ENCODE assay signal across 9 cellular contexts in genomic region chr20:300345-300744, GRCh38. TPM values are rescaled to one million over a fixed set of nuclear protein-coding genes. Genes with fewer than 3 reads are reported as not detected.
DNase-seq lines count a peak whose midpoint lies in the region; ATAC-seq and TF ChIP-seq lines count a peak whose summit lies in the region.
"Had no signal": no experiment of that assay in that cellular context is flagged by ENCODE, and none has a peak within 500 bp of the region (broad histone marks: within the 10 kb centered on the region; RNA-seq: fewer than 3 reads in every experiment).

No MANE protein-coding gene starts in this region.

- no peak for ATAC-seq in natural killer cell

- H3K4me1 ChIP-seq in Karpas-422 (ENCODE audit: low read length): peaks cover 25% of the 10 kb centered on the region
- peaks cover 29% of the 10 kb centered on the region for H3K4me1 ChIP-seq in effector memory CD4-positive, alpha-beta T cell (ENCODE audit: control insufficient read depth, insufficient read depth, low read length, poor library complexity, severe bottlenecking)

- H3K9ac ChIP-seq in Karpas-422 (ENCODE audit: low read length): no peak overlapping the region

- H3K4me3 Mint-ChIP-seq in CD14-positive monocyte (peak overlapping the region; percentile 28 to 36), brain (peak overlapping the region; percentile 97 to 100 (median 98)), natural killer cell (peak overlapping the region; percentile 36)

- DNase-seq in CD14-positive monocyte (ENCODE audit: low spot score) (no peak), Karpas-422 (peak; percentile 68), natural killer cell (no peak), NCI-H226 (no peak), SKM-1 treated with dmso at 0.1 percent for 144 hours (lab: John Stamatoyannopoulos, UW; ENCODE audit: unreplicated experiment) (no peak), NCI-H2081 treated with DMSO at 0.1 percent for 48 hours (lab: John Stamatoyannopoulos, UW) (no peak)
- DNase-seq in effector memory CD4-positive, alpha-beta T cell: no peak
- DNase-seq: activated CD4-positive, CD25-positive, alpha-beta regulatory T cell had no signal

- peak overlapping the region in 4 of 7 donors; percentile 55 to 81 (median 70) for H3K27ac Mint-ChIP-seq in CD14-positive monocyte
- peak overlapping the region; percentile 89 to 99 (median 97) for H3K27ac Mint-ChIP-seq in brain
- peak overlapping the region; percentile 96 to 100 for H3K27ac Mint-ChIP-seq in natural killer cell

- H3K9me3 Mint-ChIP-seq in CD14-positive monocyte: no peaks in the 10 kb centered on the region
- peaks cover 0 to 11% (median 0%) of the 10 kb centered on the region in 5 experiments for H3K9me3 Mint-ChIP-seq in brain
- H3K9me3 Mint-ChIP-seq in natural killer cell: no peaks in the 10 kb centered on the region

- no peak for TF ChIP-seq CTCF in CD14-positive monocyte (IDR thresholded peaks at IDR 0.05)
- no peak for TF ChIP-seq CTCF in brain (conservative IDR thresholded peaks at IDR 0.05)
- no peak for TF ChIP-seq CTCF in natural killer cell (IDR thresholded peaks at IDR 0.05)

- H3K4me3 ChIP-seq in Karpas-422 (ENCODE audit: low read length): no peak overlapping the region
- no peak overlapping the region for H3K4me3 ChIP-seq in effector memory CD4-positive, alpha-beta T cell (ENCODE audit: insufficient read depth, low read depth, low read length, poor library complexity, severe bottlenecking)

- H3K9me3 ChIP-seq in Karpas-422 (ENCODE audit: low read length): no peaks in the 10 kb centered on the region
- H3K9me3 ChIP-seq in effector memory CD4-positive, alpha-beta T cell (ENCODE audit: control insufficient read depth, low read length): no peaks in the 10 kb centered on the region

- H3K27me3 Mint-ChIP-seq in CD14-positive monocyte (ENCODE audit: low read depth in 3 of 3) (peaks cover 0 to 1% (median 0%) of the 10 kb centered on the region in 3 donors), brain (peaks cover 8% of the 10 kb centered on the region), natural killer cell (ENCODE audit: low read depth in 2 of 2) (no peaks in the 10 kb centered on the region)

- intact Hi-C loops in CD14-positive monocyte (cut with micrococcal nuclease): no loop called here
- intact Hi-C loops in natural killer cell (cut with micrococcal nuclease): no loop called here

- peaks cover 27% of the 10 kb centered on the region for H4K20me1 ChIP-seq in Karpas-422 (ENCODE audit: insufficient read depth, low read depth, low read length)

- peaks cover 21% of the 10 kb centered on the region for H3K79me2 ChIP-seq in Karpas-422 (ENCODE audit: low read length)

- H3K36me3 ChIP-seq in Karpas-422 (ENCODE audit: insufficient read depth, low read length): peaks cover 13% of the 10 kb centered on the region
- no peaks in the 10 kb centered on the region for H3K36me3 ChIP-seq in effector memory CD4-positive, alpha-beta T cell (ENCODE audit: control insufficient read depth, insufficient read depth, low read length)

- no peaks in the 10 kb centered on the region for H3K27me3 ChIP-seq in Karpas-422 (ENCODE audit: low read length)
- no peaks in the 10 kb centered on the region for H3K27me3 ChIP-seq in effector memory CD4-positive, alpha-beta T cell (replicated peaks; ENCODE audit: control insufficient read depth, insufficient read depth, low read length, poor library complexity, severe bottlenecking)

- H2AFZ ChIP-seq in Karpas-422 (ENCODE audit: low read length): no peak overlapping the region

- H3K9me2 ChIP-seq in Karpas-422 (replicated peaks; ENCODE audit: insufficient read depth, low read length): no peaks in the 10 kb centered on the region

- no peak overlapping the region for H3K27ac ChIP-seq in Karpas-422 (ENCODE audit: low read length)
- no peak overlapping the region for H3K27ac ChIP-seq in effector memory CD4-positive, alpha-beta T cell (ENCODE audit: insufficient read depth, low read length, poor library complexity, severe bottlenecking)

- peaks cover 16 to 21% of the 10 kb centered on the region in 2 donors for H3K36me3 Mint-ChIP-seq in CD14-positive monocyte
- peaks cover 15% of the 10 kb centered on the region for H3K36me3 Mint-ChIP-seq in brain
- H3K36me3 Mint-ChIP-seq in natural killer cell: no peaks in the 10 kb centered on the region

- peaks cover 48% of the 10 kb centered on the region for H3K4me1 Mint-ChIP-seq in CD14-positive monocyte
- H3K4me1 Mint-ChIP-seq in brain: peaks cover 59% of the 10 kb centered on the region
- peaks cover 39 to 54% of the 10 kb centered on the region in 2 donors for H3K4me1 Mint-ChIP-seq in natural killer cell

- H3K4me2 ChIP-seq in Karpas-422 (ENCODE audit: low read depth, low read length, poor library complexity, severe bottlenecking): peak overlapping the region; percentile 85

RNA-seq across cellular contexts. Expression of gene ZCCHC3, which starts 3.0 kb away (rescaled TPM):
- polyA plus RNA-seq in CD14-positive monocyte (1 to 10 TPM; 4.5 to 5.6 TPM), brain (ENCODE audit: insufficient read depth, low read depth, low replicate concordance) (19.7 TPM)
- 20.6 and 22.2 TPM in 2 replicates for total RNA-seq in Karpas-422 (2014; rRNA removed; shearing (Covaris generic); ENCODE audit: low replicate concordance)
- total RNA-seq in natural killer cell: 10 to 100 TPM; 19.2 to 24.0 (median 20.6) TPM

RNA-seq across cellular contexts. Expression of gene C20orf96, which starts 9.8 kb away (rescaled TPM):
- polyA plus RNA-seq in CD14-positive monocyte (under 1 TPM; 0.28 to 0.88 TPM), brain (ENCODE audit: insufficient read depth, low read depth, low replicate concordance) (17.3 TPM)
- 1.8 and 2.0 TPM in 2 replicates for total RNA-seq in Karpas-422 (2014; rRNA removed; shearing (Covaris generic); ENCODE audit: low replicate concordance)
- total RNA-seq in natural killer cell: 1 to 10 TPM; 3.8 to 4.3 (median 4.1) TPM

RNA-seq across cellular contexts. Expression of gene SOX12, which starts 25.0 kb away (rescaled TPM):
- polyA plus RNA-seq in CD14-positive monocyte (under 1 TPM; 0.03 to 0.12 TPM), brain (ENCODE audit: insufficient read depth, low read depth, low replicate concordance) (38.3 TPM)
- total RNA-seq in Karpas-422 (2014; rRNA removed; shearing (Covaris generic); ENCODE audit: low replicate concordance): 8.3 and 18.0 TPM in 2 replicates
- 1 to 10 TPM; 2.3 to 4.6 (median 2.9) TPM for total RNA-seq in natural killer cell

RNA-seq across cellular contexts. Expression of gene DEFB132, which starts 42.8 kb away (rescaled TPM):
- polyA plus RNA-seq in CD14-positive monocyte (not detected), brain (ENCODE audit: insufficient read depth, low read depth, low replicate concordance) (not detected)
- total RNA-seq in Karpas-422 (2014; rRNA removed; shearing (Covaris generic); ENCODE audit: low replicate concordance): 0.22 TPM in 1 of 2 replicates, not detected in the other
- not detected for total RNA-seq in natural killer cell

RNA-seq across cellular contexts. Expression of gene NRSN2, which starts 46.6 kb away (rescaled TPM):
- polyA plus RNA-seq in CD14-positive monocyte (under 1 TPM; 0.09 to 0.56 TPM), brain (ENCODE audit: insufficient read depth, low read depth, low replicate concordance) (185 TPM)
- total RNA-seq in Karpas-422 (2014; rRNA removed; shearing (Covaris generic); ENCODE audit: low replicate concordance): 18.2 and 28.3 TPM in 2 replicates
- total RNA-seq in natural killer cell: 1 to 10 TPM; 6.6 to 9.3 (median 8.4) TPM

Comparison
In these comparisons a context has a peak if more than half of its experiments do, and no peak if none do; other contexts are left out.
1. H3K4me3 Mint-ChIP-seq: peak in every context shown above with its lines; median percentile 98 in brain; 36 in natural killer cell; 32 in CD14-positive monocyte.